In genomic region chr17:76500074-76500744, GRCh38 we compare ENCODE assay signal across 9 cellular contexts. TPM values are rescaled to one million over a fixed set of nuclear protein-coding genes. Genes with fewer than 3 reads are reported as not detected.
DNase-seq lines count a peak whose midpoint lies in the region; ATAC-seq and TF ChIP-seq lines count a peak whose summit lies in the region.
"Had no signal": no experiment of that assay in that cellular context is flagged by ENCODE, and none has a peak within 500 bp of the region (broad histone marks: within the 10 kb centered on the region; RNA-seq: fewer than 3 reads in every experiment).

No MANE protein-coding gene starts in this region.

- H3K27me3 ChIP-seq in iPS-18a (ENCODE audit: control insufficient read depth, insufficient read depth, low read length) (peaks cover 11% of the 10 kb centered on the region), thoracic aorta (replicated peaks; ENCODE audit: insufficient read depth) (no peaks in the 10 kb centered on the region), aorta (ENCODE audit: control insufficient read depth in 1 of 2, insufficient read depth in 2 of 2, low read length in 1 of 2) (no peaks in the 10 kb centered on the region)

- H3K27me3 Mint-ChIP-seq in activated CD4-positive, alpha-beta T cell treated with anti-CD3 and anti-CD28 coated beads, Interleukin-2, amount 10 ng/mL, durations not matched to agents 7 days and 5 days, result no peaks in the 10 kb centered on the region
- no peaks in the 10 kb centered on the region for H3K27me3 Mint-ChIP-seq in activated B cell treated with CpG ODN at 0.5 μM for 24 hours

- H3K36me3 Mint-ChIP-seq in activated CD4-positive, alpha-beta T cell treated with anti-CD3 and anti-CD28 coated beads, Interleukin-2, amount 10 ng/mL, durations not matched to agents 7 days and 5 days (ENCODE audit: low read depth), result peaks cover 5% of the 10 kb centered on the region
- H3K36me3 Mint-ChIP-seq in activated B cell treated with CpG ODN at 0.5 μM for 24 hours (ENCODE audit: low read depth), result peaks cover 39% of the 10 kb centered on the region

- no peaks in the 10 kb centered on the region for H3K9me3 ChIP-seq in iPS-18a (ENCODE audit: control insufficient read depth, low read depth, low read length)
- H3K9me3 ChIP-seq in thoracic aorta, result no peaks in the 10 kb centered on the region
- no peaks in the 10 kb centered on the region for H3K9me3 ChIP-seq in aorta (ENCODE audit: control insufficient read depth, low read length)

- H3K4me1 ChIP-seq in iPS-18a (ENCODE audit: control insufficient read depth, low read depth, low read length), result peaks cover 38% of the 10 kb centered on the region
- peaks cover 23 to 46% of the 10 kb centered on the region in 2 donors for H3K4me1 ChIP-seq in thoracic aorta (ENCODE audit: control insufficient read depth in 1 of 2, low read depth in 2 of 2)
- peaks cover 0 to 1% of the 10 kb centered on the region in 2 donors for H3K4me1 ChIP-seq in aorta (ENCODE audit: control insufficient read depth in 1 of 2, insufficient read depth in 2 of 2, low read length in 2 of 2)

- H3K4me3 Mint-ChIP-seq in activated CD4-positive, alpha-beta T cell treated with anti-CD3 and anti-CD28 coated beads, Interleukin-2, amount 10 ng/mL, durations not matched to agents 7 days and 5 days, result peak overlapping the region; percentile 85
- peak overlapping the region; percentile 99 for H3K4me3 Mint-ChIP-seq in activated B cell treated with CpG ODN at 0.5 μM for 24 hours

- H3K27ac Mint-ChIP-seq in activated CD4-positive, alpha-beta T cell treated with anti-CD3 and anti-CD28 coated beads, Interleukin-2, amount 10 ng/mL, durations not matched to agents 7 days and 5 days, result peak overlapping the region; percentile 76
- H3K27ac Mint-ChIP-seq in activated B cell treated with CpG ODN at 0.5 μM for 24 hours, result peak overlapping the region; percentile 95

- TF ChIP-seq CTCF in activated B cell treated with CpG ODN at 0.5 μM for 24 hours (IDR thresholded peaks at IDR 0.05), result no peak
- no peak for TF ChIP-seq CTCF in thoracic aorta (IDR thresholded peaks at IDR 0.05)

- intact Hi-C loops in activated B cell treated with CpG ODN at 0.5 μM for 24 hours (cut with micrococcal nuclease), result no loop called here
- intact Hi-C loops in aorta (cut with DNase I), result loop anchor here (2.0 to 10.0 kb wide), 2 partner anchors 91 to 195 kb away; partner anchors contain the start of gene QRICH2 (in 1 of the 2)

- 75 to 82% methylated on average over 17 of the region's 17 CpGs for WGBS in aorta, 2 donors

- H3K9me3 Mint-ChIP-seq in activated CD4-positive, alpha-beta T cell treated with anti-CD3 and anti-CD28 coated beads, Interleukin-2, amount 10 ng/mL, durations not matched to agents 7 days and 5 days, result no peaks in the 10 kb centered on the region
- H3K9me3 Mint-ChIP-seq in activated B cell treated with CpG ODN at 0.5 μM for 24 hours, result no peaks in the 10 kb centered on the region

- H3K27ac ChIP-seq in iPS-18a (ENCODE audit: low read length) (no peak overlapping the region), thoracic aorta (peak overlapping the region; percentile 54 to 75), aorta (ENCODE audit: low read depth in 1 of 2, low read length in 2 of 2) (peak overlapping the region in 1 of 2 donors; percentile 7)

- no peak for DNase-seq in activated CD4-positive, alpha-beta T cell treated with anti-CD3 and anti-CD28 coated beads, Interleukin-2, amount 10 ng/mL, durations not matched to agents 7 days and 5 days
- DNase-seq in activated CD4-positive, alpha-beta T cell treated with anti-CD3 and anti-CD28 coated beads for 1 hour, result no peak
- DNase-seq in activated B cell treated with CpG ODN at 0.5 μM for 24 hours (no peak), thoracic aorta (ENCODE audit: low spot score) (no peak), aorta (no peak)

- ATAC-seq in activated B cell treated with CpG ODN at 0.5 μM for 24 hours (ENCODE audit: low read depth) (no peak), thoracic aorta (ENCODE audit: insufficient number of reproducible peaks, low FRiP score, low read depth) (no peak), aorta (ENCODE audit: low FRiP score) (no peak), GM18505 (IDR thresholded peaks at IDR 0.05; ENCODE audit: unreplicated experiment) (no peak), GM21576 (IDR thresholded peaks at IDR 0.05; ENCODE audit: unreplicated experiment) (no peak)

- CTCF ChIA-PET in activated CD4-positive, alpha-beta T cell treated with anti-CD3 and anti-CD28 coated beads, Interleukin-2, amount 10 ng/mL, durations not matched to agents 7 days and 5 days (lab: Charles Lee), result interaction anchor here (0.6 to 1.7 kb wide), 4 partner anchors 10 to 47 kb away, joined by 3 to 6 read pairs (median 4); partner anchors contain the start of gene UBE2O
- CTCF ChIA-PET in activated B cell treated with CpG ODN at 0.5 μM for 24 hours (lab: Charles Lee), result interaction anchor here (1.4 to 11.4 kb wide), 5 partner anchors 10 to 35 kb away, joined by 3 to 129 read pairs (median 4); partner anchors contain the start of gene AANAT

- POLR2A ChIA-PET in activated CD4-positive, alpha-beta T cell treated with anti-CD3 and anti-CD28 coated beads, Interleukin-2, amount 10 ng/mL, durations not matched to agents 7 days and 5 days (lab: Charles Lee), result interaction anchor here (0.5 kb wide), 1 partner anchor 82 kb away, joined by 3 read pairs; no protein-coding TSS in a partner anchor
- POLR2A ChIA-PET in activated B cell treated with CpG ODN at 0.5 μM for 24 hours (lab: Charles Lee), result interaction anchor here (0.8 to 21.4 kb wide), 11 partner anchors 16 to 236 kb away, joined by 3 to 769 read pairs (median 4); partner anchors contain the start of genes AANAT, JMJD6, METTL23 and UBALD2

- H3K36me3 ChIP-seq in iPS-18a (ENCODE audit: control insufficient read depth, low read depth, low read length) (no peaks in the 10 kb centered on the region), thoracic aorta (no peaks in the 10 kb centered on the region), aorta (ENCODE audit: control insufficient read depth in 1 of 2, insufficient read depth in 2 of 2, low read length in 1 of 2) (no peaks in the 10 kb centered on the region)

- TF ChIP-seq POLR2A in GM18505 (IDR thresholded peaks at IDR 0.05; ENCODE audit: borderline replicate concordance, extremely low read depth, insufficient read depth, insufficient read length), result no peak

- H3K4me3 ChIP-seq in iPS-18a (ENCODE audit: low read length), result peak overlapping the region; percentile 59
- peak overlapping the region; percentile 84 for H3K4me3 ChIP-seq in thoracic aorta
- H3K4me3 ChIP-seq in aorta (ENCODE audit: low read length in 2 of 2), result no peak overlapping the region

- H3K9ac ChIP-seq in iPS-18a (ENCODE audit: low read length), result peak overlapping the region; percentile 52

- peaks cover 56% of the 10 kb centered on the region for H3K4me1 Mint-ChIP-seq in activated CD4-positive, alpha-beta T cell treated with anti-CD3 and anti-CD28 coated beads, Interleukin-2, amount 10 ng/mL, durations not matched to agents 7 days and 5 days
- peaks cover 69% of the 10 kb centered on the region for H3K4me1 Mint-ChIP-seq in activated B cell treated with CpG ODN at 0.5 μM for 24 hours

RNA-seq across cellular contexts. Expression of gene RHBDF2, which starts 1.0 kb away (rescaled TPM):
- 10 to 100 TPM; 37.1 to 41.6 TPM for total RNA-seq in activated CD4-positive, alpha-beta T cell treated with anti-CD3 and anti-CD28 coated beads, Interleukin-2, amount 10 ng/mL, durations not matched to agents 7 days and 5 days
- total RNA-seq in activated B cell treated with CpG ODN at 0.5 μM for 24 hours, result 150 and 189 TPM in 2 replicates
- total RNA-seq in thoracic aorta, result 100 to 1,000 TPM in 1 of 2 donors, 10 to 100 TPM in 1; 91.6 to 153 TPM
- 10 to 100 TPM; 30.9 to 45.0 TPM for total RNA-seq in aorta
- polyA plus RNA-seq in aorta, result 10 to 100 TPM in 1 of 2 donors, 1 to 10 TPM in 1; 2.6 to 11.0 TPM

RNA-seq across cellular contexts. Expression of gene AANAT, which starts 32.8 kb away (rescaled TPM):
- not detected for total RNA-seq in activated CD4-positive, alpha-beta T cell treated with anti-CD3 and anti-CD28 coated beads, Interleukin-2, amount 10 ng/mL, durations not matched to agents 7 days and 5 days
- total RNA-seq in activated B cell treated with CpG ODN at 0.5 μM for 24 hours (0.55 TPM in 1 of 2 replicates, not detected in the other), thoracic aorta (not detected), aorta (not detected)
- polyA plus RNA-seq in aorta, result not detected
- total RNA-seq: Daoy had no signal

RNA-seq across cellular contexts. Expression of gene CYGB, which starts 37.3 kb away (rescaled TPM):
- not detected for total RNA-seq in activated CD4-positive, alpha-beta T cell treated with anti-CD3 and anti-CD28 coated beads, Interleukin-2, amount 10 ng/mL, durations not matched to agents 7 days and 5 days
- total RNA-seq in activated B cell treated with CpG ODN at 0.5 μM for 24 hours, result 0.44 and 0.49 TPM in 2 replicates
- total RNA-seq in thoracic aorta, result 10 to 100 TPM in 1 of 2 donors, 1 to 10 TPM in 1; 8.3 to 17.7 TPM
- total RNA-seq in aorta, result 10 to 100 TPM; 22.4 to 26.6 TPM
- polyA plus RNA-seq in aorta, result 1 to 10 TPM in 1 of 2 donors, under 1 TPM in 1; 0.95 to 2.1 TPM

RNA-seq across cellular contexts. Expression of gene PRCD, which starts 39.6 kb away (rescaled TPM):
- total RNA-seq in activated CD4-positive, alpha-beta T cell treated with anti-CD3 and anti-CD28 coated beads, Interleukin-2, amount 10 ng/mL, durations not matched to agents 7 days and 5 days, result not detected
- total RNA-seq in activated B cell treated with CpG ODN at 0.5 μM for 24 hours (5.3 and 5.5 TPM in 2 replicates), thoracic aorta (1 to 10 TPM; 1.9 to 2.4 TPM), aorta (1 to 10 TPM; 1.2 to 8.6 TPM)
- polyA plus RNA-seq in aorta, result not detected

RNA-seq across cellular contexts. Expression of gene UBE2O, which starts 47.3 kb away (rescaled TPM):
- total RNA-seq in activated CD4-positive, alpha-beta T cell treated with anti-CD3 and anti-CD28 coated beads, Interleukin-2, amount 10 ng/mL, durations not matched to agents 7 days and 5 days, result 10 to 100 TPM; 30.5 to 31.3 TPM
- total RNA-seq in activated B cell treated with CpG ODN at 0.5 μM for 24 hours, result 39.0 and 40.3 TPM in 2 replicates
- total RNA-seq in thoracic aorta, result 10 to 100 TPM; 16.4 to 31.1 TPM
- total RNA-seq in aorta, result 10 to 100 TPM; 14.0 to 24.7 TPM
- 10 to 100 TPM in 1 of 2 donors, 1 to 10 TPM in 1; 2.5 to 11.0 TPM for polyA plus RNA-seq in aorta

Comparison
In these comparisons a context has a peak if more than half of its experiments do, and no peak if none do; other contexts are left out.
1. H3K4me3 ChIP-seq: peak in iPS-18a (single experiment) and thoracic aorta (single experiment); none in aorta (0 of 2).